ENCODE assay signal across 16 cellular contexts in the genomic region with DNA sequence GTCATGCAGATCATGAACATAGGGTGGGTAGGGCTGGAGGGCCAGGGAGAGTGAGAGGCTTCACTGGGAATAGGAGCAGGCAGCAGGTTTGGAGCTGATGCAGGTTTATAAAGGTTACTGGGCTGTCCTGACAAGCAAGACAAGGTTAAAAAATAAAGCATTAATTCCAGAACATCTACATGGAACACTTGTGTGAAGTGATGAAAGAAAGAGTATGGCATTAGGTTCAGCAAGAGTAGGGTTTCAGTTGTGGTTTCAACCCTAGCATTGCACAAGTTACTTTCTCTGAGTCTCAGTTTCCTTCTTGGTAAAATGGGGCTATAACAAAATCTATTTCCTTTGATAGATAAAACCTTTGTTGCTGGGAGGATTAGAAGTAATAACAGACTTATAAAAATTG.
DNase-seq lines count a peak whose midpoint lies in the region; ATAC-seq, FAIRE-seq and TF ChIP-seq lines count a peak whose summit lies in the region.
"Had no signal": no experiment of that assay in that cellular context is flagged by ENCODE, and none has a peak within 500 bp of the region (broad histone marks: within the 10 kb centered on the region; RNA-seq: fewer than 3 reads in every experiment).

No MANE protein-coding gene starts in this region.

- intact Hi-C loops in activated CD4-positive, alpha-beta T cell treated with anti-CD3 and anti-CD28 coated beads for 36 hours (cut with DNase I, micrococcal nuclease) = loop anchor here in 1 of 2 experiments (5.0 to 10.0 kb wide), 2 partner anchors 193 to 359 kb away; no protein-coding TSS in a partner anchor
- intact Hi-C loops in stomach (cut with DNase I; ENCODE audit: low total_unique reads) = no loop called here

- no peaks in the 10 kb centered on the region for H4K20me1 ChIP-seq in keratinocyte (ENCODE audit: control insufficient read depth, extremely low read depth, insufficient read depth, low read length)

- H3K79me2 ChIP-seq in keratinocyte (ENCODE audit: control insufficient read depth, insufficient read depth, low read length) = no peaks in the 10 kb centered on the region

- H3K4me3 ChIP-seq in keratinocyte (ENCODE audit: control insufficient read depth in 2 of 3, extremely low read depth in 1 of 3, insufficient read depth in 2 of 3, low read depth in 1 of 3, low read length in 3 of 3) = no peak overlapping the region
- no peak overlapping the region for H3K4me3 ChIP-seq in stomach
- H3K4me3 ChIP-seq: A549 had no signal

- H3K27ac ChIP-seq in keratinocyte (ENCODE audit: control insufficient read depth, insufficient read depth, low read length) (no peak overlapping the region), stomach (no peak overlapping the region)
- H3K27ac ChIP-seq: A549 had no signal

- no peaks in the 10 kb centered on the region for H3K27me3 Mint-ChIP-seq in activated CD4-positive, alpha-beta T cell treated with anti-CD3 and anti-CD28 coated beads for 36 hours

- no peak overlapping the region for H3K27ac Mint-ChIP-seq in activated CD4-positive, alpha-beta T cell treated with anti-CD3 and anti-CD28 coated beads for 36 hours

- no peak for TF ChIP-seq CTCF in keratinocyte (optimal IDR thresholded peaks at IDR 0.05 in 1 of 3, IDR thresholded peaks at IDR 0.05 in 1 of 3, conservative IDR thresholded peaks at IDR 0.05 in 1 of 3; ENCODE audit: extremely low read depth in 1 of 3, insufficient read depth in 2 of 3, low read length in 3 of 3)
- no peak for TF ChIP-seq CTCF in stomach (IDR thresholded peaks at IDR 0.05)

- H3K36me3 ChIP-seq in keratinocyte (ENCODE audit: control insufficient read depth in 2 of 2, extremely low read depth in 1 of 2, insufficient read depth in 2 of 2, low read length in 2 of 2) (no peaks in the 10 kb centered on the region), stomach (no peaks in the 10 kb centered on the region)

- H3K4me1 Mint-ChIP-seq in activated CD4-positive, alpha-beta T cell treated with anti-CD3 and anti-CD28 coated beads for 36 hours = peaks cover 17% of the 10 kb centered on the region
- H3K4me1 Mint-ChIP-seq: central memory CD8-positive, alpha-beta T cell had no signal

- POLR2A ChIA-PET in activated CD4-positive, alpha-beta T cell treated with anti-CD3 and anti-CD28 coated beads for 36 hours (lab: Charles Lee) = no interaction called here

- no peak for TF ChIP-seq EP300 in stomach (IDR thresholded peaks at IDR 0.05)

- H3K27me3 ChIP-seq in keratinocyte (ENCODE audit: control insufficient read depth, extremely low read depth, insufficient read depth, low read length) = no peaks in the 10 kb centered on the region
- no peaks in the 10 kb centered on the region for H3K27me3 ChIP-seq in stomach

- ATAC-seq in activated CD4-positive, alpha-beta T cell treated with anti-CD3 and anti-CD28 coated beads for 36 hours = peak; percentile 88
- ATAC-seq in GM21717 (IDR thresholded peaks at IDR 0.05; ENCODE audit: unreplicated experiment) (peak; percentile 93), HG03442 (IDR thresholded peaks at IDR 0.05; ENCODE audit: unreplicated experiment) (peak; percentile 53)
- ATAC-seq: A549, PC-3 had no signal

- H3K9me3 ChIP-seq in keratinocyte (ENCODE audit: control insufficient read depth, low read depth, low read length) (no peaks in the 10 kb centered on the region), stomach (peaks cover 0 to 10% (median 4%) of the 10 kb centered on the region in 4 donors)
- H3K9me3 ChIP-seq: A549 had no signal

- FAIRE-seq in keratinocyte (lab: Jason Lieb, UNC) = peak; percentile 48
- FAIRE-seq: A549, kidney, small intestine had no signal

- peaks cover 25% of the 10 kb centered on the region for H3K4me1 ChIP-seq in keratinocyte (ENCODE audit: control insufficient read depth, extremely low read depth, insufficient read depth, low read length)
- H3K4me1 ChIP-seq in stomach = no peaks in the 10 kb centered on the region
- H3K4me1 ChIP-seq: A549 had no signal

- no peaks in the 10 kb centered on the region for H3K9me1 ChIP-seq in keratinocyte (ENCODE audit: control insufficient read depth, extremely low read depth, insufficient read depth, low read length)

- dilution Hi-C loops in keratinocyte (cut with MboI; ENCODE audit: extremely low pct_ligation_motif_present, low sequenced_read_pairs) = no loop called here

- H3K9me3 Mint-ChIP-seq in activated CD4-positive, alpha-beta T cell treated with anti-CD3 and anti-CD28 coated beads for 36 hours (ENCODE audit: low read depth) = peaks cover 12% of the 10 kb centered on the region

- H2AFZ ChIP-seq in keratinocyte (ENCODE audit: control insufficient read depth, low read length) = no peak overlapping the region

- CTCF ChIA-PET in activated CD4-positive, alpha-beta T cell treated with anti-CD3 and anti-CD28 coated beads for 36 hours (lab: Charles Lee) = interaction anchor here (0.8 kb wide), 1 partner anchor 1092 kb away, joined by 3 read pairs; no protein-coding TSS in a partner anchor

- H3K36me3 Mint-ChIP-seq in activated CD4-positive, alpha-beta T cell treated with anti-CD3 and anti-CD28 coated beads for 36 hours (ENCODE audit: low read depth) = no peaks in the 10 kb centered on the region

- no peak overlapping the region for H3K4me3 Mint-ChIP-seq in activated CD4-positive, alpha-beta T cell treated with anti-CD3 and anti-CD28 coated beads for 36 hours
- H3K4me3 Mint-ChIP-seq: central memory CD8-positive, alpha-beta T cell had no signal

- H3K9ac ChIP-seq in keratinocyte (ENCODE audit: control insufficient read depth, extremely low read depth, insufficient read depth, low read length) = no peak overlapping the region

- no peak for DNase-seq in activated CD4-positive, alpha-beta T cell treated with anti-CD3 and anti-CD28 coated beads for 36 hours
- DNase-seq in activated CD4-positive, alpha-beta T cell treated with anti-CD3 and anti-CD28 coated beads for 1 hour = no peak
- DNase-seq in keratinocyte (ENCODE audit: low read depth, low spot score) (no peak), T-helper 9 cell (no peak), stomach (no peak), hypothalamus (lab: John Stamatoyannopoulos, UW) (no peak)
- DNase-seq: IMR-90; kidney; NCI-H2081; PC-3; small intestine; stimulated activated CD8-positive, alpha-beta memory T cell treated with anti-CD3 and anti-CD28 coated beads, Interleukin-4, amount 100 ng/mL, for 48 hours had no signal

- H3K4me2 ChIP-seq in keratinocyte (ENCODE audit: control insufficient read depth, extremely low read depth, insufficient read depth, low read depth, low read length) = peak overlapping the region; percentile 23
- H3K4me2 ChIP-seq: A549 had no signal

- TF ChIP-seq POLR2A in stomach (IDR thresholded peaks at IDR 0.05) = no peak
